8 cellular contexts compared by ENCODE assay signal in the genomic region with DNA sequence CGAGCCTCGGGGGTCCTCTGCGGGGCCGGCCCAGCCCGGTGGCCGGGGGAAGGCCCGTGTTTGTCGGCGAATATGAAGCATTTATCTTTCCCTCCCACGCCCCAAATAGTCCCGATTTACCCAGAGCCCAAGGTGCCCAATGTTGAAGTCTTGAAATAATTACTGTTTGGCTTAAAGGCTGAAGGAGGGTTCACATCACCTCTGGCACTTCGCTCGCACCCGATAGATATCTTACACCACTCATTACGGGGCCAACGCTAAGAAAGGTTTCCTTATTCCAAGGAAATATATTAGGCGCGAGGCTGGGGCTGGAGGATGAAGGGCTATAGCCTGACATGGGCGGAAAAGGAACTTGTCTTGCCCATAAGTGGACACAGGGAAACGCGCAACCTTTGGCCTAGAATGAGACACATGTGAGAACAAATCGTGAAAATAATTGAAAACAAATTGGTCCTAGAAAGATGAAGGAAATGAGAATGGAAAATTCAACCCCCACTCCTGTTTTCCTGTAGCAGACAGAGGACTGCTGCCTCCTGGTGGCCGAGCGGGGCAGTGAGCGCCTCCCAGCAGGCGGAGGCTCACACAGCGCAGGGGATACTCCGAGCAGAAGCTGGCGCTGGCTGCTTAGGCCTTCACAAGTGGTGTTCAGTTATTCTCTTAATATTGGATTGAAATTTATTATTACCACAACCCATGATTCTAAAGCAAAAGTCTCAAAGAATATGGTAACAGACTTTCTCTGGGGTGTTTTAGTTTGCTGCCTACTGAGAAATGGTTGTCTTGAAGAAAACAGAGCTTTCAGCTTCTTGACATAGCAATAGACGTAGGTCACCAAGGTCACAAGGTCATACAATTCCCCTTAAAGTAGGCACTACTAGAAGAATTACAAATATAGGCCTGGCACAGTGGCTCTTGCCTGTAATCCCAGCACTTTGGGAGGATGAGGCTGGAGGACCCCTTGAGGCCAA. TPM values are rescaled to one million over a fixed set of nuclear protein-coding genes. Genes with fewer than 3 reads are reported as not detected.
A peak's percentile ranks its signal among the peaks of the same experiment; 100 is the strongest.
DNase-seq lines count a peak whose midpoint lies in the region; ATAC-seq and TF ChIP-seq lines count a peak whose summit lies in the region.

No MANE protein-coding gene starts in this region.

- H3K36me3 Mint-ChIP-seq in activated T-cell treated with anti-CD3 and anti-CD28 coated beads, Interleukin-2, amount 50 U/mL, for 4 hours (ENCODE audit: insufficient read depth), result no peaks in the 10 kb centered on the region

- TF ChIP-seq CTCF in OCI-LY3 (IDR thresholded peaks at IDR 0.05; ENCODE audit: low read depth, low read length), result peak; percentile 97

- H3K4me3 Mint-ChIP-seq in activated T-cell treated with anti-CD3 and anti-CD28 coated beads, Interleukin-2, amount 50 U/mL, for 4 hours, result peak overlapping the region; percentile 72

- H3K4me3 ChIP-seq in OCI-LY3 (ENCODE audit: low read length) (peak overlapping the region; percentile 81), esophagus (ENCODE audit: low read depth in 1 of 2, low read length in 2 of 2) (peak overlapping the region; percentile 69 to 72), mucosa of rectum (ENCODE audit: low read length in 2 of 2) (peak overlapping the region; percentile 69 to 80)

- H2AFZ ChIP-seq in OCI-LY3 (ENCODE audit: low read depth, low read length), result peak overlapping the region; percentile 55

- DNase-seq in NK-92 treated with Interleukin-12 subunit alpha and Interleukin-12 subunit beta, amount 100 ng/mL, for 24 hours (lab: John Stamatoyannopoulos, UW), result peak; percentile 26
- DNase-seq in NK-92 (lab: John Stamatoyannopoulos, UW; ENCODE audit: unreplicated experiment) (no peak), HS-5 (ENCODE audit: low read depth) (peak; percentile 31)
- DNase-seq in activated T-cell treated with anti-CD3 and anti-CD28 coated beads, Interleukin-2, amount 50 U/mL, for 4 hours, result peak; percentile 81
- DNase-seq in stimulated activated CD8-positive, alpha-beta memory T cell treated with anti-CD3 and anti-CD28 coated beads, Interleukin-4, amount 100 ng/mL, for 1 hour (ENCODE audit: low read depth in 2 of 2, low spot score in 1 of 2), result peak; percentile 59 to 72

- peaks cover 5% of the 10 kb centered on the region for H3K4me1 Mint-ChIP-seq in activated T-cell treated with anti-CD3 and anti-CD28 coated beads, Interleukin-2, amount 50 U/mL, for 4 hours (ENCODE audit: low read depth)

- peaks cover 7% of the 10 kb centered on the region for H3K27me3 Mint-ChIP-seq in activated T-cell treated with anti-CD3 and anti-CD28 coated beads, Interleukin-2, amount 50 U/mL, for 4 hours (ENCODE audit: low read depth)

- H3K4me1 ChIP-seq in OCI-LY3 (ENCODE audit: low read length), result no peaks in the 10 kb centered on the region
- H3K4me1 ChIP-seq in esophagus (ENCODE audit: control insufficient read depth in 2 of 2, insufficient read depth in 2 of 2, low read length in 1 of 2), result peaks cover 0 to 2% of the 10 kb centered on the region in 2 donors
- H3K4me1 ChIP-seq in mucosa of rectum (ENCODE audit: control insufficient read depth in 2 of 2, insufficient read depth in 2 of 2, low read length in 2 of 2), result peaks cover 3 to 5% of the 10 kb centered on the region in 2 donors

- H3K9me3 ChIP-seq in OCI-LY3 (ENCODE audit: insufficient read depth, low read length), result no peaks in the 10 kb centered on the region
- H3K9me3 ChIP-seq in esophagus (ENCODE audit: control insufficient read depth in 2 of 2, insufficient read depth in 1 of 2, low read depth in 1 of 2, low read length in 1 of 2), result no peaks in the 10 kb centered on the region
- no peaks in the 10 kb centered on the region for H3K9me3 ChIP-seq in mucosa of rectum (ENCODE audit: control insufficient read depth in 2 of 2, low read length in 2 of 2)

- H3K27me3 ChIP-seq in OCI-LY3 (ENCODE audit: low read depth, low read length) (peaks cover 16% of the 10 kb centered on the region), esophagus (ENCODE audit: control insufficient read depth in 1 of 2, insufficient read depth in 2 of 2, low read length in 2 of 2) (no peaks in the 10 kb centered on the region), mucosa of rectum (ENCODE audit: control insufficient read depth in 2 of 2, insufficient read depth in 2 of 2, low read length in 2 of 2) (peaks cover 0 to 3% of the 10 kb centered on the region in 2 donors)

- no peaks in the 10 kb centered on the region for H3K79me2 ChIP-seq in OCI-LY3 (ENCODE audit: low read length)

- WGBS in esophagus, 2 donors, result 2 to 3% methylated on average over 30 of the region's 30 CpGs

- no peaks in the 10 kb centered on the region for H3K9me3 Mint-ChIP-seq in activated T-cell treated with anti-CD3 and anti-CD28 coated beads, Interleukin-2, amount 50 U/mL, for 4 hours

- ATAC-seq in activated T-cell treated with anti-CD3 and anti-CD28 coated beads, Interleukin-2, amount 50 U/mL, for 4 hours, result peak; percentile 78 to 82

- no peaks in the 10 kb centered on the region for H4K20me1 ChIP-seq in OCI-LY3 (ENCODE audit: insufficient read depth, low read length)

- peak overlapping the region; percentile 32 for H3K9ac ChIP-seq in OCI-LY3 (ENCODE audit: low read length)
- H3K9ac ChIP-seq in mucosa of rectum (ENCODE audit: low read depth in 1 of 2, low read length in 2 of 2), result peak overlapping the region; percentile 49 to 52

- peak overlapping the region; percentile 100 for H3K4me2 ChIP-seq in OCI-LY3 (ENCODE audit: low read length)

- H3K27ac ChIP-seq in OCI-LY3 (ENCODE audit: low read length) (no peak overlapping the region), esophagus (ENCODE audit: low read depth in 2 of 2, low read length in 1 of 2) (peak overlapping the region; percentile 41 to 47), mucosa of rectum (ENCODE audit: low read depth in 2 of 2, low read length in 2 of 2) (peak overlapping the region; percentile 67)

- no peaks in the 10 kb centered on the region for H3K36me3 ChIP-seq in OCI-LY3 (replicated peaks; ENCODE audit: low read depth, low read length)
- no peaks in the 10 kb centered on the region for H3K36me3 ChIP-seq in esophagus (ENCODE audit: control insufficient read depth in 2 of 2, insufficient read depth in 2 of 2, low read length in 1 of 2)
- no peaks in the 10 kb centered on the region for H3K36me3 ChIP-seq in mucosa of rectum (ENCODE audit: control insufficient read depth in 2 of 2, insufficient read depth in 2 of 2, low read length in 2 of 2)

RNA-seq across cellular contexts. Expression of gene CCL21, which starts 7.9 kb away (rescaled TPM):
- total RNA-seq in activated T-cell treated with anti-CD3 and anti-CD28 coated beads, Interleukin-2, amount 50 U/mL, for 4 hours, result not detected
- polyA plus RNA-seq in esophagus, result 10 to 100 TPM; 13.2 to 50.9 TPM

RNA-seq across cellular contexts. Expression of gene CCL19, which starts 11.0 kb away (rescaled TPM):
- 1 to 10 TPM in 2 of 3 donors, under 1 TPM in 1; 0.82 to 1.1 (median 1.0) TPM for total RNA-seq in activated T-cell treated with anti-CD3 and anti-CD28 coated beads, Interleukin-2, amount 50 U/mL, for 4 hours
- polyA plus RNA-seq in esophagus, result 10 to 100 TPM in 1 of 2 donors, 1 to 10 TPM in 1; 2.2 to 10.5 TPM

RNA-seq across cellular contexts. Expression of gene CCL27, which starts 39.6 kb away (rescaled TPM):
- under 1 TPM; 0.24 to 0.43 (median 0.26) TPM for total RNA-seq in activated T-cell treated with anti-CD3 and anti-CD28 coated beads, Interleukin-2, amount 50 U/mL, for 4 hours
- under 1 TPM; 0.16 to 0.58 TPM for polyA plus RNA-seq in esophagus

RNA-seq across cellular contexts. Expression of gene IL11RA, which starts 50.1 kb away (rescaled TPM):
- 10 to 100 TPM in 1 of 3 donors, 1 to 10 TPM in 2; 7.7 to 10.4 (median 8.8) TPM for total RNA-seq in activated T-cell treated with anti-CD3 and anti-CD28 coated beads, Interleukin-2, amount 50 U/mL, for 4 hours
- 10 to 100 TPM in 1 of 2 donors, 1 to 10 TPM in 1; 7.1 to 10.7 TPM for polyA plus RNA-seq in esophagus

RNA-seq across cellular contexts. Expression of gene GALT, which starts 55.6 kb away (rescaled TPM):
- 10 to 100 TPM; 29.8 to 37.7 (median 30.3) TPM for total RNA-seq in activated T-cell treated with anti-CD3 and anti-CD28 coated beads, Interleukin-2, amount 50 U/mL, for 4 hours
- 10 to 100 TPM; 16.6 to 27.3 TPM for polyA plus RNA-seq in esophagus
